ENCODE assay signal across 7 cellular contexts in genomic region chr2:203480623-203481022, GRCh38. TPM values are rescaled to one million over a fixed set of nuclear protein-coding genes. Genes with fewer than 3 reads are reported as not detected.
"Had no signal": no experiment of that assay in that cellular context is flagged by ENCODE, and none has a peak within 500 bp of the region (broad histone marks: within the 10 kb centered on the region; RNA-seq: fewer than 3 reads in every experiment).

No MANE protein-coding gene starts in this region.

- H3K9ac ChIP-seq: KMS-11 had no signal

- H3K4me2 ChIP-seq: KMS-11 had no signal

- H3K36me3 Mint-ChIP-seq: IgD-negative memory B cell had no signal

- H3K4me3 Mint-ChIP-seq: IgD-negative memory B cell had no signal

- H3K9me3 Mint-ChIP-seq: IgD-negative memory B cell had no signal

- DNase-seq: IMR-90, KBM-7, KG1 had no signal

- H3K27ac Mint-ChIP-seq: IgD-negative memory B cell had no signal

- FAIRE-seq: HTR-8/SVneo had no signal

- H3K27ac ChIP-seq: HL-60, KMS-11 had no signal

RNA-seq across cellular contexts. Expression of gene RAPH1, which starts 54.5 kb away (rescaled TPM):
- polyA plus RNA-seq: IgD-negative memory B cell had no signal
